In the genomic region with DNA sequence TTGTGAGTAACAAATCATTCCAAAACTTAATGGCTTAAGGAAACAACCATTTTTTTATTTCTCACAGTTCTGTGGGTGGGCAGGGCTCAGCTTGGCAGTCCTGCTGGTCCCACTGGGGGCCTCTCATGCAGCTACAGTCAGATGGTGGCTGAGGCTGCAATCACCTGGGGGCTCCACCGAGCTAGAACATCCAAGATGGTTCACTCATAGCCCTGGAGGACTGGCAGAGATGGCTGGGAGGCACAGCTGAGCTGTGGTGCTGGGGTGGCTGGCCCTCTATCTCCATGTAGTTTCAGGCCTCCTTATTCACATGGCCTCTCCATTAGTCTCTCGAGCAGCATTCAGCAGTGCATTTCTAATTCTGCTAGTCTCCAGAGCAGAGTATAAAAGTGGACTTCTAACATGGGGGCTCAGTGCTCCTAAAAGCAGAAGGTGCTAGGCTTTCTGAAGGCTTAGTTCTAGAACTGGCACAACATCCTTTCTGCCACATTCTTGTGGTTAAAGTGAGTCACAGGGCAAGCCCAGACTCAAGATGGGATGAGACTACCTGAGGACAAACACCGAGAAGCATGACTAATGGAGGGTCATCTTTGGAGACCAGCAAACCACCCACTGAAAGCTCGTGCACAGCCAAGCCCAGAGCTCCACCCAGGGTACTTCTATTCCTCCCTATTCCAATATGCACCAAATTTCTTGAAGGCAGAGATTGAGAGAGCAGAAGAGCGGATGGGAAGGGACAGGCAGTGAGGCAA, we compare ENCODE assay signal across 11 cellular contexts. TPM values are rescaled to one million over a fixed set of nuclear protein-coding genes. Genes with fewer than 3 reads are reported as not detected.
DNase-seq lines count a peak whose midpoint lies in the region; ATAC-seq, FAIRE-seq and TF ChIP-seq lines count a peak whose summit lies in the region.
"Had no signal": no experiment of that assay in that cellular context is flagged by ENCODE, and none has a peak within 500 bp of the region (broad histone marks: within the 10 kb centered on the region; RNA-seq: fewer than 3 reads in every experiment).

No MANE protein-coding gene starts in this region.

- H3K4me3 ChIP-seq in endothelial cell of umbilical vein (replicated peaks in 1 of 3; ENCODE audit: insufficient read depth in 1 of 3, low read depth in 1 of 3, low read length in 3 of 3) (no peak overlapping the region), smooth muscle cell (no peak overlapping the region)
- H3K4me3 ChIP-seq: BLaER1 treated with 17β-estradiol and CSF1 and Interleukin-3, amounts not matched to agents 10 nM and 100 nM; mucosa of descending colon had no signal

- H3F3A ChIP-seq in smooth muscle cell (ENCODE audit: low read depth), result peaks cover 7% of the 10 kb centered on the region

- CTCF ChIA-PET in endothelial cell of umbilical vein (lab: Charles Lee), result interaction anchor here (1.5 to 1.7 kb wide), 4 partner anchors 29 to 77 kb away, joined by 4 to 13 read pairs (median 5); partner anchors contain the start of gene OXTR

- H3K36me3 ChIP-seq in endothelial cell of umbilical vein (ENCODE audit: control insufficient read depth in 2 of 2, extremely low read depth in 1 of 2, insufficient read depth in 2 of 2, low read length in 2 of 2), result no peaks in the 10 kb centered on the region
- no peaks in the 10 kb centered on the region for H3K36me3 ChIP-seq in smooth muscle cell (ENCODE audit: low read depth)
- H3K36me3 ChIP-seq: BLaER1 treated with 17β-estradiol and CSF1 and Interleukin-3, amounts not matched to agents 10 nM and 100 nM had no signal

- no peak for ATAC-seq in HG03039 (IDR thresholded peaks at IDR 0.05; ENCODE audit: unreplicated experiment)
- ATAC-seq: mucosa of descending colon had no signal

- no peaks in the 10 kb centered on the region for H4K20me1 ChIP-seq in endothelial cell of umbilical vein (replicated peaks; ENCODE audit: control insufficient read depth, extremely low read depth, insufficient read depth, low read length)
- no peaks in the 10 kb centered on the region for H4K20me1 ChIP-seq in smooth muscle cell (ENCODE audit: low read depth)
- H4K20me1 ChIP-seq: BLaER1 treated with 17β-estradiol and CSF1 and Interleukin-3, amounts not matched to agents 10 nM and 100 nM had no signal

- dilution Hi-C loops in endothelial cell of umbilical vein (cut with MboI; ENCODE audit: extremely low pct_ligation_motif_present, low sequenced_read_pairs), result no loop called here

- no peak for TF ChIP-seq POLR2A in endothelial cell of umbilical vein (IDR thresholded peaks at IDR 0.05; ENCODE audit: low read depth, low read length)

- no peak overlapping the region for H3K27ac ChIP-seq in endothelial cell of umbilical vein (ENCODE audit: insufficient read depth, low read depth, low read length)
- no peak overlapping the region for H3K27ac ChIP-seq in smooth muscle cell (ENCODE audit: low read depth)
- H3K27ac ChIP-seq: BLaER1 treated with 17β-estradiol and CSF1 and Interleukin-3, amounts not matched to agents 10 nM and 100 nM had no signal

- in situ Hi-C loops in G401 (cut with HindIII; ENCODE audit: low sequenced_read_pairs), result no loop called here

- TF ChIP-seq CTCF in endothelial cell of umbilical vein (IDR thresholded peaks at IDR 0.05; ENCODE audit: extremely low read depth in 1 of 2, insufficient read depth in 1 of 2, low read depth in 1 of 2, low read length in 2 of 2), result no peak
- no peak for TF ChIP-seq CTCF in smooth muscle cell (IDR thresholded peaks at IDR 0.05; ENCODE audit: borderline replicate concordance, insufficient read depth, poor library complexity, severe bottlenecking)

- peak; percentile 26 for DNase-seq in activated CD8-positive, alpha-beta memory T cell treated with anti-CD3 and anti-CD28 coated beads for 24 hours
- DNase-seq in activated CD8-positive, alpha-beta memory T cell treated with anti-CD3 and anti-CD28 coated beads, Interleukin-2, amount 50 U/mL, for 48 hours, result no peak
- DNase-seq in LHCN-M2 (ENCODE audit: low read depth), result peak; percentile 96
- DNase-seq in endothelial cell of umbilical vein (ENCODE audit: low read depth, low spot score), result no peak
- DNase-seq in smooth muscle cell (lab: John Stamatoyannopoulos, UW; ENCODE audit: unreplicated experiment), result no peak
- DNase-seq in SK-N-DZ (ENCODE audit: low spot score), result no peak
- no peak for DNase-seq in G401 (ENCODE audit: low spot score)
- DNase-seq: effector memory CD4-positive, alpha-beta T cell; mucosa of descending colon had no signal

- H3K4me2 ChIP-seq in endothelial cell of umbilical vein (ENCODE audit: insufficient read depth, low read length) (peak overlapping the region; percentile 19), smooth muscle cell (peak overlapping the region; percentile 4)

- no TSS peak for BruUV-seq in endothelial cell of umbilical vein (replicated peaks; lab: Mats Ljungman, UMichigan)

- WGBS in smooth muscle cell (ENCODE audit: low lambda C conversion rate), result 60% methylated on average over 5 of the region's 5 CpGs

- H3K9ac ChIP-seq in endothelial cell of umbilical vein (replicated peaks; ENCODE audit: extremely low read depth, insufficient read depth, low read length) (no peak overlapping the region), smooth muscle cell (ENCODE audit: low read depth) (no peak overlapping the region)
- H3K9ac ChIP-seq: BLaER1 treated with 17β-estradiol and CSF1 and Interleukin-3, amounts not matched to agents 10 nM and 100 nM had no signal

- H3K9me3 ChIP-seq in endothelial cell of umbilical vein (replicated peaks; ENCODE audit: control insufficient read depth, insufficient read depth, low read length) (no peaks in the 10 kb centered on the region), smooth muscle cell (replicated peaks; ENCODE audit: low read depth) (no peaks in the 10 kb centered on the region)
- H3K9me3 ChIP-seq: BLaER1 treated with 17β-estradiol and CSF1 and Interleukin-3, amounts not matched to agents 10 nM and 100 nM; mucosa of descending colon had no signal

- H3K4me1 ChIP-seq in endothelial cell of umbilical vein (ENCODE audit: control insufficient read depth, extremely low read depth, insufficient read depth, low read length) (peaks cover 12% of the 10 kb centered on the region), smooth muscle cell (ENCODE audit: low read depth) (peaks cover 14% of the 10 kb centered on the region)

- intact Hi-C loops in endothelial cell of umbilical vein (cut with micrococcal nuclease), result no loop called here

- H2AFZ ChIP-seq in endothelial cell of umbilical vein (ENCODE audit: low read depth, low read length) (no peak overlapping the region), smooth muscle cell (ENCODE audit: low read depth) (no peak overlapping the region)

- peak; percentile 26 for FAIRE-seq in endothelial cell of umbilical vein (lab: Jason Lieb, UNC)

- H3K27me3 ChIP-seq in endothelial cell of umbilical vein (ENCODE audit: control insufficient read depth in 2 of 2, insufficient read depth in 2 of 2, low read length in 2 of 2), result no peaks in the 10 kb centered on the region
- H3K27me3 ChIP-seq in smooth muscle cell (ENCODE audit: low read depth), result no peaks in the 10 kb centered on the region
- H3K27me3 ChIP-seq: BLaER1 treated with 17β-estradiol and CSF1 and Interleukin-3, amounts not matched to agents 10 nM and 100 nM had no signal

- H3K79me2 ChIP-seq in endothelial cell of umbilical vein (ENCODE audit: control insufficient read depth, insufficient read depth, low read length) (no peaks in the 10 kb centered on the region), smooth muscle cell (ENCODE audit: low read depth) (no peaks in the 10 kb centered on the region)

- H3K9me1 ChIP-seq in endothelial cell of umbilical vein (replicated peaks; ENCODE audit: control insufficient read depth, extremely low read depth, insufficient read depth, low read length), result no peaks in the 10 kb centered on the region

- POLR2A ChIA-PET in endothelial cell of umbilical vein (lab: Charles Lee), result no interaction called here

TF ChIP-seq in endothelial cell of umbilical vein, 7 proteins besides CTCF, POLR2A, EP300 and RAD21:
- no peak for TF ChIP-seq GATA2 (IDR thresholded peaks at IDR 0.05; ENCODE audit: insufficient read depth, insufficient read length, low read depth, low read length)
- TF ChIP-seq FOS (IDR thresholded peaks at IDR 0.05; ENCODE audit: borderline replicate concordance, insufficient read depth, low read length), result peak; percentile 73

RNA-seq across cellular contexts. Expression of gene CAV3, which starts 6.3 kb away (rescaled TPM):
- 20.3 and 30.4 TPM in 2 replicates for total RNA-seq in LHCN-M2 (2014; rRNA removed)
- 97.6 TPM for polyA plus RNA-seq in LHCN-M2 (2012)
- total RNA-seq in endothelial cell of umbilical vein, result not detected in 2 replicates
- not detected in 2 replicates for polyA plus RNA-seq in endothelial cell of umbilical vein
- not detected in 2 replicates for polyA plus RNA-seq in endothelial cell of umbilical vein (2011; cell fraction: cytosol; rRNA removed)
- not detected in 2 replicates for polyA plus RNA-seq in endothelial cell of umbilical vein (2011; cell fraction: nucleus; rRNA removed)
- polyA plus RNA-seq in endothelial cell of umbilical vein (2012), result not detected in 2 replicates
- polyA minus RNA-seq in endothelial cell of umbilical vein, result not detected in 2 replicates
- not detected for polyA minus RNA-seq in endothelial cell of umbilical vein (2011; cell fraction: cytosol; rRNA and poly(A)+ RNA removed)
- not detected in 2 replicates for polyA minus RNA-seq in endothelial cell of umbilical vein (2011; cell fraction: nucleus; rRNA and poly(A)+ RNA removed)
- not detected in 2 replicates for total RNA-seq in smooth muscle cell
- polyA plus RNA-seq in smooth muscle cell, result not detected in 2 replicates
- not detected in 2 replicates for polyA plus RNA-seq in SK-N-DZ (2014; cell fraction: cytosol; rRNA removed)
- not detected in 2 replicates for polyA plus RNA-seq in SK-N-DZ (2014; cell fraction: nucleus; rRNA removed)
- not detected in 2 replicates for total RNA-seq in G401 (2014; rRNA removed; shearing (Covaris generic))
- total RNA-seq: mucosa of descending colon had no signal

RNA-seq across cellular contexts. Expression of gene OXTR, which starts 29.5 kb away (rescaled TPM):
- total RNA-seq in LHCN-M2 (2014; rRNA removed) (17.7 and 18.2 TPM in 2 replicates), endothelial cell of umbilical vein (0.40 and 0.67 TPM in 2 replicates), smooth muscle cell (1.1 and 2.0 TPM in 2 replicates)
- 51.4 TPM for polyA plus RNA-seq in LHCN-M2 (2012)
- polyA plus RNA-seq in endothelial cell of umbilical vein (0.08 and 0.12 TPM in 2 replicates), smooth muscle cell (0.54 and 1.5 TPM in 2 replicates)
- polyA plus RNA-seq in endothelial cell of umbilical vein (2011; cell fraction: cytosol; rRNA removed), result 0.06 and 0.10 TPM in 2 replicates
- polyA plus RNA-seq in endothelial cell of umbilical vein (2011; cell fraction: nucleus; rRNA removed), result 0.71 and 0.86 TPM in 2 replicates
- polyA plus RNA-seq in endothelial cell of umbilical vein (2012), result 0.15 TPM in 1 of 2 replicates, not detected in the other
- 0.11 and 0.19 TPM in 2 replicates for polyA minus RNA-seq in endothelial cell of umbilical vein
- polyA minus RNA-seq in endothelial cell of umbilical vein (2011; cell fraction: cytosol; rRNA and poly(A)+ RNA removed), result 2.4 TPM
- polyA minus RNA-seq in endothelial cell of umbilical vein (2011; cell fraction: nucleus; rRNA and poly(A)+ RNA removed), result 0.43 and 0.82 TPM in 2 replicates
- 0.70 and 1.7 TPM in 2 replicates for polyA plus RNA-seq in SK-N-DZ (2014; cell fraction: cytosol; rRNA removed)
- 5.2 and 16.9 TPM in 2 replicates for polyA plus RNA-seq in SK-N-DZ (2014; cell fraction: nucleus; rRNA removed)
- total RNA-seq in G401 (2014; rRNA removed; shearing (Covaris generic)), result 0.43 and 1.1 TPM in 2 replicates

Comparison
In these comparisons a context has a peak if more than half of its experiments do, and no peak if none do; other contexts are left out.
1. DNase-seq: peak in activated CD8-positive, alpha-beta memory T cell treated with anti-CD3 and anti-CD28 coated beads for 24 hours (single experiment) and LHCN-M2 (single experiment); none in activated CD8-positive, alpha-beta memory T cell treated with anti-CD3 and anti-CD28 coated beads, Interleukin-2, amount 50 U/mL, for 48 hours (single experiment), endothelial cell of umbilical vein (single experiment), smooth muscle cell (single experiment), SK-N-DZ (single experiment) and G401 (single experiment).
2. RNA of gene CAV3, which starts 6.3 kb away (total RNA-seq): 20.3 to 30.4 TPM in LHCN-M2; not detected in endothelial cell of umbilical vein, not detected in smooth muscle cell and not detected in G401; every median in the first group is over 10 times any median in the second.